In genomic region chr7:123687727-123688126, GRCh38 we compare ENCODE assay signal across 2 cellular contexts.
TF ChIP-seq lines count a peak whose summit lies in the region.

No MANE protein-coding gene starts in this region.

TF ChIP-seq in HepG2, 621 proteins besides CTCF, POLR2A, EP300 and RAD21:
- TF ChIP-seq NFATC3 (CRISPR knock-in tag; IDR thresholded peaks at IDR 0.05) (no peak), NR2C2 (CRISPR knock-in tag; IDR thresholded peaks at IDR 0.05; ENCODE audit: borderline replicate concordance) (no peak), FOXC1 (CRISPR knock-in tag; IDR thresholded peaks at IDR 0.05; ENCODE audit: borderline replicate concordance) (no peak), ZKSCAN1 (IDR thresholded peaks at IDR 0.05; ENCODE audit: low read length) (peak; percentile 78), PRPF4 (IDR thresholded peaks at IDR 0.05; ENCODE audit: low read depth, low read length, poor library complexity, severe bottlenecking) (no peak), ATM (IDR thresholded peaks at IDR 0.05; ENCODE audit: borderline replicate concordance) (no peak)

TF ChIP-seq in K562, 482 proteins besides CTCF, POLR2A, EP300 and RAD21:
- TF ChIP-seq ZKSCAN1 (IDR thresholded peaks at IDR 0.05; ENCODE audit: low read depth, low read length) (peak; percentile 94), ZNF696 (CRISPR knock-in tag; conservative IDR thresholded peaks at IDR 0.05) (no peak), PATZ1 (CRISPR knock-in tag; IDR thresholded peaks at IDR 0.05; ENCODE audit: borderline replicate concordance) (no peak), ZNF668 (CRISPR knock-in tag; IDR thresholded peaks at IDR 0.05) (no peak), RNF2 (IDR thresholded peaks at IDR 0.05) (no peak), SAP30 (IDR thresholded peaks at IDR 0.05; ENCODE audit: borderline replicate concordance, insufficient read depth, low read depth, low read length, poor library complexity, severe bottlenecking) (no peak)
